ENCODE assay signal across 12 cellular contexts in genomic region chr3:7630925-7631324, GRCh38.
DNase-seq lines count a peak whose midpoint lies in the region; ATAC-seq and TF ChIP-seq lines count a peak whose summit lies in the region.
"Had no signal": no experiment of that assay in that cellular context is flagged by ENCODE, and none has a peak within 500 bp of the region (broad histone marks: within the 10 kb centered on the region; RNA-seq: fewer than 3 reads in every experiment).

No MANE protein-coding gene starts in this region.

- peak; percentile 97 for DNase-seq in OCI-M1 (lab: John Stamatoyannopoulos, UW)
- DNase-seq in choroid plexus epithelial cell (ENCODE audit: low read depth), result peak; percentile 55
- DNase-seq in left lung, result peak in 1 of 2 donors; percentile 43
- no peak for DNase-seq in thoracic aorta (ENCODE audit: low spot score)
- no peak for DNase-seq in NAMALWA (ENCODE audit: low spot score)
- no peak for DNase-seq in HAP-1 (ENCODE audit: low spot score in 2 of 2)
- DNase-seq in NCI-H345 (lab: John Stamatoyannopoulos, UW), result no peak
- DNase-seq: activated CD4-positive, alpha-beta memory T cell treated with anti-CD3 and anti-CD28 coated beads, Interleukin-2, amount 10 ng/mL, durations not matched to agents 7 days and 5 days; amniotic stem cell; NCI-H2107; SHP77; stimulated activated naive CD4-positive, alpha-beta T cell had no signal

- TF ChIP-seq CTCF in choroid plexus epithelial cell (conservative IDR thresholded peaks at IDR 0.05; ENCODE audit: low read depth, low read length) (peak; percentile 34), left lung (IDR thresholded peaks at IDR 0.05) (no peak), thoracic aorta (IDR thresholded peaks at IDR 0.05) (no peak)

- H3K27me3 ChIP-seq in left lung (no peaks in the 10 kb centered on the region), thoracic aorta (replicated peaks; ENCODE audit: insufficient read depth) (no peaks in the 10 kb centered on the region), HAP-1 (ENCODE audit: low read depth) (no peaks in the 10 kb centered on the region)

- H3K27ac ChIP-seq in left lung, result no peak overlapping the region
- H3K27ac ChIP-seq in thoracic aorta, result no peak overlapping the region

- H3K36me3 ChIP-seq in left lung, result no peaks in the 10 kb centered on the region
- no peaks in the 10 kb centered on the region for H3K36me3 ChIP-seq in thoracic aorta
- no peaks in the 10 kb centered on the region for H3K36me3 ChIP-seq in HAP-1 (replicated peaks)

- no peaks in the 10 kb centered on the region for H3K9me3 ChIP-seq in left lung
- no peaks in the 10 kb centered on the region for H3K9me3 ChIP-seq in thoracic aorta
- no peaks in the 10 kb centered on the region for H3K9me3 ChIP-seq in HAP-1

- in situ Hi-C loops in HAP-1 (cut with MboI; ENCODE audit: low sequenced_read_pairs), result no loop called here

- intact Hi-C loops in left lung (cut with DNase I), result no loop called here

- H3K4me3 ChIP-seq in choroid plexus epithelial cell (ENCODE audit: low read depth, low read length) (peak overlapping the region; percentile 24), left lung (no peak overlapping the region), thoracic aorta (peak overlapping the region; percentile 48), HAP-1 (no peak overlapping the region)

- ATAC-seq in left lung (peak; percentile 25), thoracic aorta (ENCODE audit: insufficient number of reproducible peaks, low FRiP score, low read depth) (no peak)

- no peaks in the 10 kb centered on the region for H3K4me1 ChIP-seq in left lung
- H3K4me1 ChIP-seq in thoracic aorta (ENCODE audit: control insufficient read depth in 1 of 2, low read depth in 2 of 2), result peaks cover 4 to 18% of the 10 kb centered on the region in 2 donors
- H3K4me1 ChIP-seq in HAP-1, result no peaks in the 10 kb centered on the region

Comparison
In these comparisons a context has a peak if more than half of its experiments do, and no peak if none do; other contexts are left out.
1. DNase-seq: peak in OCI-M1 (single experiment) and choroid plexus epithelial cell (single experiment); none in thoracic aorta (single experiment), NAMALWA (single experiment), HAP-1 (0 of 2) and NCI-H345 (single experiment).
2. H3K4me3 ChIP-seq: peak in choroid plexus epithelial cell (single experiment) and thoracic aorta (single experiment); none in left lung (0 of 2) and HAP-1 (single experiment).